Comparison of ENCODE assay signal across 16 cellular contexts in genomic region chr5:96903300-96903699, GRCh38. TPM values are rescaled to one million over a fixed set of nuclear protein-coding genes. Genes with fewer than 3 reads are reported as not detected.
"Had no signal": no experiment of that assay in that cellular context is flagged by ENCODE, and none has a peak within 500 bp of the region (broad histone marks: within the 10 kb centered on the region; RNA-seq: fewer than 3 reads in every experiment).

No MANE protein-coding gene starts in this region.

- H3K4me1 Mint-ChIP-seq: endodermal cell had no signal

- H3K4me3 Mint-ChIP-seq: activated CD4-positive, alpha-beta memory T cell treated with anti-CD3 and anti-CD28 coated beads for 36 hours; activated naive CD8-positive, alpha-beta T cell; endodermal cell; naive thymus-derived CD4-positive, alpha-beta T cell had no signal

- H3K27me3 Mint-ChIP-seq: activated CD4-positive, alpha-beta memory T cell treated with anti-CD3 and anti-CD28 coated beads for 36 hours; activated naive CD8-positive, alpha-beta T cell; naive thymus-derived CD4-positive, alpha-beta T cell had no signal

- H3K4me3 ChIP-seq: breast epithelium, esophagus muscularis mucosa, smooth muscle cell had no signal

- ATAC-seq: foreskin keratinocyte; left lobe of liver; naive thymus-derived CD4-positive, alpha-beta T cell; right cardiac atrium had no signal

- H3K4me1 ChIP-seq: breast epithelium, esophagus muscularis mucosa, foreskin keratinocyte had no signal

- H3K9me3 ChIP-seq: breast epithelium, esophagus muscularis mucosa had no signal

- H3K27ac ChIP-seq: breast epithelium, esophagus muscularis mucosa, foreskin keratinocyte had no signal

- H3K9me3 Mint-ChIP-seq: activated CD4-positive, alpha-beta memory T cell treated with anti-CD3 and anti-CD28 coated beads for 36 hours; endodermal cell; naive thymus-derived CD4-positive, alpha-beta T cell had no signal

- H3K27ac Mint-ChIP-seq: activated CD4-positive, alpha-beta memory T cell treated with anti-CD3 and anti-CD28 coated beads for 36 hours; endodermal cell had no signal

- DNase-seq: activated CD4-positive, alpha-beta memory T cell treated with anti-CD3 and anti-CD28 coated beads for 36 hours; activated CD8-positive, alpha-beta memory T cell treated with anti-CD3 and anti-CD28 coated beads, Interleukin-2, amount 50 U/mL, for 48 hours; activated effector memory CD4-positive, alpha-beta T cell treated with Interleukin-2 at 50 U/mL for 16 hours; aorta; endodermal cell; foreskin keratinocyte; head of caudate nucleus; mammary epithelial cell; naive thymus-derived CD4-positive, alpha-beta T cell; right cardiac atrium; T-helper 2 cell had no signal

- H3K4me2 ChIP-seq: smooth muscle cell had no signal

- H3K27me3 ChIP-seq: breast epithelium, esophagus muscularis mucosa, foreskin keratinocyte had no signal

RNA-seq across cellular contexts. Expression of gene ERAP2, which starts 27.0 kb away (rescaled TPM):
- total RNA-seq: endodermal cell had no signal
- polyA plus RNA-seq: smooth muscle cell had no signal
